Comparison of ENCODE assay signal across 1 cellular context in the genomic region with DNA sequence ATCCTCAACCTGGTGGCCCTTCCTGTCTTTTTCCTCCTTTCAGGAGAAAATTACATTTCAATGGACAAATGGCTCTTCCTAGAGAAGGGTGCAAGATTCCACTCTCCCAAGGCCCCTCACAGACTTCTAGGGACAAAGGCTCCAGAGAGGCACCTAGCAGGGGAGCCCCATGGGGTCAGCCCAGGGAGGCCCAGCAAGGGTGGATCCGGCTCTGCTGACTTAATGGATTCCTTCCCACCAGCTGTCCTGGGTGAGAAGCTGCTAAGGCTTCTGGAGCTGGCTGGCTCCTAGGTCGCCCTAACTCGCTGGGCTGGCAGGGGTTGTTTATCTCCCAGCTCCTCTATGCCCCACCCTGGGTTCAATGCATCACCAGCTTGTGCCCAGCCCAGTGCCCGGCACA.
TF ChIP-seq lines count a peak whose summit lies in the region.

No MANE protein-coding gene starts in this region.

TF ChIP-seq in HCT116, 20 proteins besides CTCF, POLR2A, EP300 and RAD21 (continued from another document):
- TF ChIP-seq, protein P1, sequence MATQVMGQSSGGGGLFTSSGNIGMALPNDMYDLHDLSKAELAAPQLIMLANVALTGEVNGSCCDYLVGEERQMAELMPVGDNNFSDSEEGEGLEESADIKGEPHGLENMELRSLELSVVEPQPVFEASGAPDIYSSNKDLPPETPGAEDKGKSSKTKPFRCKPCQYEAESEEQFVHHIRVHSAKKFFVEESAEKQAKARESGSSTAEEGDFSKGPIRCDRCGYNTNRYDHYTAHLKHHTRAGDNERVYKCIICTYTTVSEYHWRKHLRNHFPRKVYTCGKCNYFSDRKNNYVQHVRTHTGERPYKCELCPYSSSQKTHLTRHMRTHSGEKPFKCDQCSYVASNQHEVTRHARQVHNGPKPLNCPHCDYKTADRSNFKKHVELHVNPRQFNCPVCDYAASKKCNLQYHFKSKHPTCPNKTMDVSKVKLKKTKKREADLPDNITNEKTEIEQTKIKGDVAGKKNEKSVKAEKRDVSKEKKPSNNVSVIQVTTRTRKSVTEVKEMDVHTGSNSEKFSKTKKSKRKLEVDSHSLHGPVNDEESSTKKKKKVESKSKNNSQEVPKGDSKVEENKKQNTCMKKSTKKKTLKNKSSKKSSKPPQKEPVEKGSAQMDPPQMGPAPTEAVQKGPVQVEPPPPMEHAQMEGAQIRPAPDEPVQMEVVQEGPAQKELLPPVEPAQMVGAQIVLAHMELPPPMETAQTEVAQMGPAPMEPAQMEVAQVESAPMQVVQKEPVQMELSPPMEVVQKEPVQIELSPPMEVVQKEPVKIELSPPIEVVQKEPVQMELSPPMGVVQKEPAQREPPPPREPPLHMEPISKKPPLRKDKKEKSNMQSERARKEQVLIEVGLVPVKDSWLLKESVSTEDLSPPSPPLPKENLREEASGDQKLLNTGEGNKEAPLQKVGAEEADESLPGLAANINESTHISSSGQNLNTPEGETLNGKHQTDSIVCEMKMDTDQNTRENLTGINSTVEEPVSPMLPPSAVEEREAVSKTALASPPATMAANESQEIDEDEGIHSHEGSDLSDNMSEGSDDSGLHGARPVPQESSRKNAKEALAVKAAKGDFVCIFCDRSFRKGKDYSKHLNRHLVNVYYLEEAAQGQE (IDR thresholded peaks at IDR 0.05; ENCODE audit: low read depth), result no peak
- TF ChIP-seq CEBPB (IDR thresholded peaks at IDR 0.05; ENCODE audit: low read depth) (no peak), TCF7L2 (IDR thresholded peaks at IDR 0.05; ENCODE audit: borderline replicate concordance, extremely low read depth, insufficient read depth, insufficient read length) (no peak), FOSL1 (IDR thresholded peaks at IDR 0.05; ENCODE audit: low read depth) (no peak), JUND (IDR thresholded peaks at IDR 0.05) (no peak), SP1 (IDR thresholded peaks at IDR 0.05; ENCODE audit: low read depth) (no peak), CBX3 (IDR thresholded peaks at IDR 0.05; ENCODE audit: low read depth) (no peak), POLR2AphosphoS5 (IDR thresholded peaks at IDR 0.05; ENCODE audit: low read depth, low read length) (no peak), EZH2phosphoT487 (IDR thresholded peaks at IDR 0.05; ENCODE audit: borderline replicate concordance) (no peak), SRF (IDR thresholded peaks at IDR 0.05; ENCODE audit: low read depth) (no peak), SIN3A (IDR thresholded peaks at IDR 0.05; ENCODE audit: low read depth) (no peak), ZFX (IDR thresholded peaks at IDR 0.05) (no peak), EGR1 (IDR thresholded peaks at IDR 0.05; ENCODE audit: low read depth) (no peak), YY1 (IDR thresholded peaks at IDR 0.05; ENCODE audit: extremely low read depth, insufficient replicate concordance, low read depth, low read length) (no peak), ZNF274 (IDR thresholded peaks at IDR 0.05; ENCODE audit: low read depth, low read length) (no peak)
- TF ChIP-seq, protein P2, sequence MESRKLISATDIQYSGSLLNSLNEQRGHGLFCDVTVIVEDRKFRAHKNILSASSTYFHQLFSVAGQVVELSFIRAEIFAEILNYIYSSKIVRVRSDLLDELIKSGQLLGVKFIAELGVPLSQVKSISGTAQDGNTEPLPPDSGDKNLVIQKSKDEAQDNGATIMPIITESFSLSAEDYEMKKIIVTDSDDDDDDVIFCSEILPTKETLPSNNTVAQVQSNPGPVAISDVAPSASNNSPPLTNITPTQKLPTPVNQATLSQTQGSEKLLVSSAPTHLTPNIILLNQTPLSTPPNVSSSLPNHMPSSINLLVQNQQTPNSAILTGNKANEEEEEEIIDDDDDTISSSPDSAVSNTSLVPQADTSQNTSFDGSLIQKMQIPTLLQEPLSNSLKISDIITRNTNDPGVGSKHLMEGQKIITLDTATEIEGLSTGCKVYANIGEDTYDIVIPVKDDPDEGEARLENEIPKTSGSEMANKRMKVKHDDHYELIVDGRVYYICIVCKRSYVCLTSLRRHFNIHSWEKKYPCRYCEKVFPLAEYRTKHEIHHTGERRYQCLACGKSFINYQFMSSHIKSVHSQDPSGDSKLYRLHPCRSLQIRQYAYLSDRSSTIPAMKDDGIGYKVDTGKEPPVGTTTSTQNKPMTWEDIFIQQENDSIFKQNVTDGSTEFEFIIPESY (IDR thresholded peaks at IDR 0.05; ENCODE audit: extremely low read depth, insufficient replicate concordance, low read length), result no peak
